In genomic region chr7:100825760-100826545, GRCh38 we compare ENCODE assay signal across 8 cellular contexts. TPM values are rescaled to one million over a fixed set of nuclear protein-coding genes. Genes with fewer than 3 reads are reported as not detected.
DNase-seq lines count a peak whose midpoint lies in the region; ATAC-seq lines count a peak whose summit lies in the region.

No MANE protein-coding gene starts in this region.

- POLR2A ChIA-PET in naive thymus-derived CD4-positive, alpha-beta T cell (lab: Charles Lee): no interaction called here

- H3K4me1 ChIP-seq in duodenal mucosa (ENCODE audit: control insufficient read depth in 1 of 2, insufficient read depth in 2 of 2, low read length in 2 of 2): peaks cover 16 to 32% of the 10 kb centered on the region in 2 donors
- H3K4me1 ChIP-seq in naive thymus-derived CD4-positive, alpha-beta T cell (ENCODE audit: control insufficient read depth in 2 of 2, insufficient read depth in 2 of 2, low read length in 2 of 2): peaks cover 3 to 13% of the 10 kb centered on the region in 2 donors

- H3K27me3 ChIP-seq in duodenal mucosa (ENCODE audit: control insufficient read depth in 1 of 2, insufficient read depth in 2 of 2, low read length in 2 of 2): peaks cover 4 to 7% of the 10 kb centered on the region in 2 donors
- peaks cover 0 to 8% of the 10 kb centered on the region in 2 donors for H3K27me3 ChIP-seq in naive thymus-derived CD4-positive, alpha-beta T cell (ENCODE audit: control insufficient read depth in 2 of 2, insufficient read depth in 2 of 2, low read length in 2 of 2)

- CTCF ChIA-PET in naive thymus-derived CD4-positive, alpha-beta T cell (lab: Charles Lee): no interaction called here

- H3K9me3 ChIP-seq in duodenal mucosa (ENCODE audit: control insufficient read depth in 1 of 2, low read length in 2 of 2): no peaks in the 10 kb centered on the region
- H3K9me3 ChIP-seq in naive thymus-derived CD4-positive, alpha-beta T cell (ENCODE audit: control insufficient read depth in 2 of 3, low read length in 3 of 3): no peaks in the 10 kb centered on the region

- peaks cover 0 to 1% (median 0%) of the 10 kb centered on the region in 11 donors for H3K9me3 Mint-ChIP-seq in naive thymus-derived CD4-positive, alpha-beta T cell

- H3K9ac ChIP-seq in duodenal mucosa (ENCODE audit: low read depth in 1 of 2, low read length in 2 of 2): peak overlapping the region; percentile 70 to 79

- DNase-seq in NCI-H1694 treated with DMSO at 0.1 percent for 48 hours (lab: John Stamatoyannopoulos, UW): peak; percentile 12
- no peak for DNase-seq in NCI-H1694 (lab: John Stamatoyannopoulos, UW)
- peak; percentile 65 for DNase-seq in NCI-H460 (ENCODE audit: extremely low read depth, low read depth)
- DNase-seq in naive thymus-derived CD4-positive, alpha-beta T cell: no peak
- no peak for DNase-seq in anterior cingulate cortex (lab: John Stamatoyannopoulos, UW)
- DNase-seq in NCI-H146 (lab: John Stamatoyannopoulos, UW): no peak

- H3K4me3 Mint-ChIP-seq in naive thymus-derived CD4-positive, alpha-beta T cell: peak overlapping the region; percentile 66 to 88 (median 76)

- no peak overlapping the region for H3K27ac ChIP-seq in duodenal mucosa (ENCODE audit: low read depth, low read length)
- H3K27ac ChIP-seq in naive thymus-derived CD4-positive, alpha-beta T cell (ENCODE audit: low read depth, low read length): no peak overlapping the region

- peak overlapping the region; percentile 71 to 77 for H3K4me3 ChIP-seq in duodenal mucosa (ENCODE audit: low read depth in 1 of 2, low read length in 2 of 2)
- no peak overlapping the region for H3K4me3 ChIP-seq in naive thymus-derived CD4-positive, alpha-beta T cell (ENCODE audit: low read length)

- H3K27me3 Mint-ChIP-seq in naive thymus-derived CD4-positive, alpha-beta T cell: peaks cover 26 to 56% (median 32%) of the 10 kb centered on the region in 5 donors

- H3K27ac Mint-ChIP-seq in naive thymus-derived CD4-positive, alpha-beta T cell: peak overlapping the region in 2 of 9 donors; percentile 6 to 54

- H3K4me1 Mint-ChIP-seq in naive thymus-derived CD4-positive, alpha-beta T cell: peaks cover 19 to 26% (median 22%) of the 10 kb centered on the region in 7 donors

- H3K36me3 Mint-ChIP-seq in naive thymus-derived CD4-positive, alpha-beta T cell: peaks cover 0 to 7% (median 3%) of the 10 kb centered on the region in 5 donors

- intact Hi-C loops in naive thymus-derived CD4-positive, alpha-beta T cell (cut with micrococcal nuclease): no loop called here

- peaks cover 0 to 16% of the 10 kb centered on the region in 2 donors for H3K36me3 ChIP-seq in duodenal mucosa (ENCODE audit: control insufficient read depth in 1 of 2, insufficient read depth in 2 of 2, low read length in 2 of 2)
- H3K36me3 ChIP-seq in naive thymus-derived CD4-positive, alpha-beta T cell (ENCODE audit: control insufficient read depth in 2 of 3, insufficient read depth in 3 of 3, low read length in 3 of 3): no peaks in the 10 kb centered on the region

- no peak for ATAC-seq in naive thymus-derived CD4-positive, alpha-beta T cell
- no peak for ATAC-seq in GM18907 (IDR thresholded peaks at IDR 0.05; ENCODE audit: unreplicated experiment)

RNA-seq across cellular contexts. Expression of gene EPHB4, which starts 1.4 kb away (rescaled TPM):
- 45.3 and 49.1 TPM in 2 replicates for total RNA-seq in NCI-H460 (2014; rRNA removed; shearing (Covaris generic))
- 41.7 and 47.0 TPM in 2 replicates for polyA plus RNA-seq in NCI-H460 (2014; cell fraction: nucleus; rRNA removed)
- 10 to 100 TPM in 1 of 5 experiments, 1 to 10 TPM in 4; 1.9 to 13.2 (median 7.9) TPM for total RNA-seq in naive thymus-derived CD4-positive, alpha-beta T cell
- under 1 TPM in 1 of 2 donors, not detected in 1; 0.23 TPM for polyA plus RNA-seq in naive thymus-derived CD4-positive, alpha-beta T cell

RNA-seq across cellular contexts. Expression of gene SLC12A9, which starts 26.6 kb away (rescaled TPM):
- 10.5 and 11.8 TPM in 2 replicates for total RNA-seq in NCI-H460 (2014; rRNA removed; shearing (Covaris generic))
- 48.8 and 52.1 TPM in 2 replicates for polyA plus RNA-seq in NCI-H460 (2014; cell fraction: nucleus; rRNA removed)
- 10 to 100 TPM; 50.4 to 78.6 (median 62.7) TPM for total RNA-seq in naive thymus-derived CD4-positive, alpha-beta T cell
- 1 to 10 TPM; 5.0 to 7.8 TPM for polyA plus RNA-seq in naive thymus-derived CD4-positive, alpha-beta T cell

RNA-seq across cellular contexts. Expression of gene TRIP6, which starts 41.2 kb away (rescaled TPM):
- 75.8 and 78.5 TPM in 2 replicates for total RNA-seq in NCI-H460 (2014; rRNA removed; shearing (Covaris generic))
- polyA plus RNA-seq in NCI-H460 (2014; cell fraction: nucleus; rRNA removed): 206 and 245 TPM in 2 replicates
- 10 to 100 TPM in 4 of 5 experiments, 1 to 10 TPM in 1; 8.0 to 28.1 (median 10.4) TPM for total RNA-seq in naive thymus-derived CD4-positive, alpha-beta T cell
- polyA plus RNA-seq in naive thymus-derived CD4-positive, alpha-beta T cell: 1 to 10 TPM; 3.4 to 3.9 TPM

RNA-seq across cellular contexts. Expression of gene SRRT, which starts 49.0 kb away (rescaled TPM):
- 43.4 and 44.0 TPM in 2 replicates for total RNA-seq in NCI-H460 (2014; rRNA removed; shearing (Covaris generic))
- 215 and 246 TPM in 2 replicates for polyA plus RNA-seq in NCI-H460 (2014; cell fraction: nucleus; rRNA removed)
- total RNA-seq in naive thymus-derived CD4-positive, alpha-beta T cell: 100 to 1,000 TPM; 212 to 271 (median 261) TPM
- 10 to 100 TPM; 43.6 to 64.4 TPM for polyA plus RNA-seq in naive thymus-derived CD4-positive, alpha-beta T cell

Comparison
In these comparisons a context has a peak if more than half of its experiments do, and no peak if none do; other contexts are left out.
1. DNase-seq: peak in NCI-H1694 treated with DMSO at 0.1 percent for 48 hours (single experiment) and NCI-H460 (single experiment); none in NCI-H1694 (single experiment), naive thymus-derived CD4-positive, alpha-beta T cell (0 of 9), anterior cingulate cortex (0 of 58) and NCI-H146 (single experiment).